Comparison of ENCODE assay signal across 1 cellular context in the genomic region with DNA sequence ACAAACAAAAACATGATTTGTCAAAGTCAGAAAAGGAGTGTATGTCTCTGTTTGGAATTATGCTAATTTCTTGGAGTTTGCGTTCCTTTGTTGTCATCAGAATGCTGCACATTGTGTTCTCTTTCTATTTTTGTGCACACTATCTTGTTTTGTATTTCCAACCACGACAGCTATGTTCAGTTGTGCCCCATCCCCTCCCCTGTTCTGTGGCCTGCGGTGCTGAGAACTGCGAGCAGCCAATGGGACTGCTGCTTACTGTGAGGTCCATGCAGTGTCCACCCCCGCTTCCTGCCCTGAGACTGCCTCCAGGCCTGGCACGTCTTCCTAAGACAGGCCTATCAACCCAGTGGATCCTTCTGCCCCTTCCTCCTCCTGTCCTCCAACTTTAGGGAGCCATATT.
TF ChIP-seq lines count a peak whose summit lies in the region.

No MANE protein-coding gene starts in this region.

TF ChIP-seq in SK-N-SH treated with all-trans-retinoic acid at 6 μM for 48 hours, 23 proteins besides CTCF, POLR2A, EP300 and RAD21 (continued from another document):
- TF ChIP-seq, protein P1, sequence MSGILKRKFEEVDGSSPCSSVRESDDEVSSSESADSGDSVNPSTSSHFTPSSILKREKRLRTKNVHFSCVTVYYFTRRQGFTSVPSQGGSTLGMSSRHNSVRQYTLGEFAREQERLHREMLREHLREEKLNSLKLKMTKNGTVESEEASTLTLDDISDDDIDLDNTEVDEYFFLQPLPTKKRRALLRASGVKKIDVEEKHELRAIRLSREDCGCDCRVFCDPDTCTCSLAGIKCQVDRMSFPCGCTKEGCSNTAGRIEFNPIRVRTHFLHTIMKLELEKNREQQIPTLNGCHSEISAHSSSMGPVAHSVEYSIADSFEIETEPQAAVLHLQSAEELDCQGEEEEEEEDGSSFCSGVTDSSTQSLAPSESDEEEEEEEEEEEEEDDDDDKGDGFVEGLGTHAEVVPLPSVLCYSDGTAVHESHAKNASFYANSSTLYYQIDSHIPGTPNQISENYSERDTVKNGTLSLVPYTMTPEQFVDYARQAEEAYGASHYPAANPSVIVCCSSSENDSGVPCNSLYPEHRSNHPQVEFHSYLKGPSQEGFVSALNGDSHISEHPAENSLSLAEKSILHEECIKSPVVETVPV (CRISPR knock-in tag; IDR thresholded peaks at IDR 0.05): no peak
- TF ChIP-seq ESRRG (CRISPR knock-in tag; IDR thresholded peaks at IDR 0.05): no peak
- TF ChIP-seq TCF4 (CRISPR knock-in tag; IDR thresholded peaks at IDR 0.05; ENCODE audit: borderline replicate concordance): no peak
- no peak for TF ChIP-seq GLIS3 (CRISPR knock-in tag; IDR thresholded peaks at IDR 0.05)
- TF ChIP-seq, protein P2, sequence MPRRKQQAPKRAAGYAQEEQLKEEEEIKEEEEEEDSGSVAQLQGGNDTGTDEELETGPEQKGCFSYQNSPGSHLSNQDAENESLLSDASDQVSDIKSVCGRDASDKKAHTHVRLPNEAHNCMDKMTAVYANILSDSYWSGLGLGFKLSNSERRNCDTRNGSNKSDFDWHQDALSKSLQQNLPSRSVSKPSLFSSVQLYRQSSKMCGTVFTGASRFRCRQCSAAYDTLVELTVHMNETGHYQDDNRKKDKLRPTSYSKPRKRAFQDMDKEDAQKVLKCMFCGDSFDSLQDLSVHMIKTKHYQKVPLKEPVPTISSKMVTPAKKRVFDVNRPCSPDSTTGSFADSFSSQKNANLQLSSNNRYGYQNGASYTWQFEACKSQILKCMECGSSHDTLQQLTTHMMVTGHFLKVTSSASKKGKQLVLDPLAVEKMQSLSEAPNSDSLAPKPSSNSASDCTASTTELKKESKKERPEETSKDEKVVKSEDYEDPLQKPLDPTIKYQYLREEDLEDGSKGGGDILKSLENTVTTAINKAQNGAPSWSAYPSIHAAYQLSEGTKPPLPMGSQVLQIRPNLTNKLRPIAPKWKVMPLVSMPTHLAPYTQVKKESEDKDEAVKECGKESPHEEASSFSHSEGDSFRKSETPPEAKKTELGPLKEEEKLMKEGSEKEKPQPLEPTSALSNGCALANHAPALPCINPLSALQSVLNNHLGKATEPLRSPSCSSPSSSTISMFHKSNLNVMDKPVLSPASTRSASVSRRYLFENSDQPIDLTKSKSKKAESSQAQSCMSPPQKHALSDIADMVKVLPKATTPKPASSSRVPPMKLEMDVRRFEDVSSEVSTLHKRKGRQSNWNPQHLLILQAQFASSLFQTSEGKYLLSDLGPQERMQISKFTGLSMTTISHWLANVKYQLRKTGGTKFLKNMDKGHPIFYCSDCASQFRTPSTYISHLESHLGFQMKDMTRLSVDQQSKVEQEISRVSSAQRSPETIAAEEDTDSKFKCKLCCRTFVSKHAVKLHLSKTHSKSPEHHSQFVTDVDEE (CRISPR knock-in tag; IDR thresholded peaks at IDR 0.05): no peak
- no peak for TF ChIP-seq OSR1 (CRISPR knock-in tag; IDR thresholded peaks at IDR 0.05)
- TF ChIP-seq, protein P3, sequence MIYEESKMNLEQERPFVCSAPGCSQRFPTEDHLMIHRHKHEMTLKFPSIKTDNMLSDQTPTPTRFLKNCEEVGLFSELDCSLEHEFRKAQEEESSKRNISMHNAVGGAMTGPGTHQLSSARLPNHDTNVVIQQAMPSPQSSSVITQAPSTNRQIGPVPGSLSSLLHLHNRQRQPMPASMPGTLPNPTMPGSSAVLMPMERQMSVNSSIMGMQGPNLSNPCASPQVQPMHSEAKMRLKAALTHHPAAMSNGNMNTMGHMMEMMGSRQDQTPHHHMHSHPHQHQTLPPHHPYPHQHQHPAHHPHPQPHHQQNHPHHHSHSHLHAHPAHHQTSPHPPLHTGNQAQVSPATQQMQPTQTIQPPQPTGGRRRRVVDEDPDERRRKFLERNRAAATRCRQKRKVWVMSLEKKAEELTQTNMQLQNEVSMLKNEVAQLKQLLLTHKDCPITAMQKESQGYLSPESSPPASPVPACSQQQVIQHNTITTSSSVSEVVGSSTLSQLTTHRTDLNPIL (CRISPR knock-in tag; IDR thresholded peaks at IDR 0.05; ENCODE audit: low read depth): no peak
- no peak for TF ChIP-seq ARNTL (CRISPR knock-in tag; IDR thresholded peaks at IDR 0.05; ENCODE audit: borderline replicate concordance, low read depth)
- TF ChIP-seq PPARA (CRISPR knock-in tag; IDR thresholded peaks at IDR 0.05; ENCODE audit: borderline replicate concordance): no peak
- no peak for TF ChIP-seq ZFP3 (CRISPR knock-in tag; IDR thresholded peaks at IDR 0.05)
- TF ChIP-seq ZNF70 (CRISPR knock-in tag; IDR thresholded peaks at IDR 0.05): no peak
- TF ChIP-seq ZFP30 (CRISPR knock-in tag; IDR thresholded peaks at IDR 0.05): no peak
- TF ChIP-seq, protein P4, sequence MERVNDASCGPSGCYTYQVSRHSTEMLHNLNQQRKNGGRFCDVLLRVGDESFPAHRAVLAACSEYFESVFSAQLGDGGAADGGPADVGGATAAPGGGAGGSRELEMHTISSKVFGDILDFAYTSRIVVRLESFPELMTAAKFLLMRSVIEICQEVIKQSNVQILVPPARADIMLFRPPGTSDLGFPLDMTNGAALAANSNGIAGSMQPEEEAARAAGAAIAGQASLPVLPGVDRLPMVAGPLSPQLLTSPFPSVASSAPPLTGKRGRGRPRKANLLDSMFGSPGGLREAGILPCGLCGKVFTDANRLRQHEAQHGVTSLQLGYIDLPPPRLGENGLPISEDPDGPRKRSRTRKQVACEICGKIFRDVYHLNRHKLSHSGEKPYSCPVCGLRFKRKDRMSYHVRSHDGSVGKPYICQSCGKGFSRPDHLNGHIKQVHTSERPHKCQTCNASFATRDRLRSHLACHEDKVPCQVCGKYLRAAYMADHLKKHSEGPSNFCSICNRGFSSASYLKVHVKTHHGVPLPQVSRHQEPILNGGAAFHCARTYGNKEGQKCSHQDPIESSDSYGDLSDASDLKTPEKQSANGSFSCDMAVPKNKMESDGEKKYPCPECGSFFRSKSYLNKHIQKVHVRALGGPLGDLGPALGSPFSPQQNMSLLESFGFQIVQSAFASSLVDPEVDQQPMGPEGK (CRISPR knock-in tag; IDR thresholded peaks at IDR 0.05; ENCODE audit: borderline replicate concordance): no peak
- no peak for TF ChIP-seq ZNF565 (CRISPR knock-in tag; conservative IDR thresholded peaks at IDR 0.05; ENCODE audit: low read depth)
- no peak for TF ChIP-seq BACH2 (CRISPR knock-in tag; IDR thresholded peaks at IDR 0.05; ENCODE audit: borderline replicate concordance)
- no peak for TF ChIP-seq RARB (CRISPR knock-in tag; IDR thresholded peaks at IDR 0.05)
